In the genomic region with DNA sequence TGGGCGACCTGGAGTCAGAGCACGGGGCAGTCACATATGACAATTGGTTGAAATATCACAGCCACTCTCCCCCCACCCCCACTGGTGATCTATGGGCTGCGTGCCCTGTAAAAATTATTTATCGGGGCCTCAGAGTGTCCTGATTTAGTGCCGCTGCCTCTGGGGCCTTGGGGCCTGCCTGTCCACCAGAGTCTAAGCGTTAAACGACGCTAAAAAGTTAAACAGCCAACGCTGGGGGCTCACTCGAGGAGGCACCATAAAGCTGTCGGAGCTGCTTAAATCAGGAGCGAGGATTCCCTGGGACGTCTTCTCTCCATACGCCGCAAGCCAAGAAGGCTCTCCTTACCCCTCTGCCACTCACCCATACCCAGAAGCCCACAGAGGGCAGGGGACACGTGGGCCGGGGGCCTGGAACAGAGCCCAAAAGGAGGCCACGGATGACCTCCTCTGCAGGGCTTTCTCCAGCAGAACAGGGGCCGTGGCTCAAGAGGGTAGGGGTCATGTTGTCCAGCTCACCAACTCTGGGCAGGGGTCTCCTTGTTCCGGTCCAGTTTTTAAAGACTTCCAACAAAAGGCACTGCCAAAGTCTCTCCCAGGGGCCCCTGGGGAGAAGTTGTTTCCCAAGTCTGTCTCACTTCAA, we compare ENCODE assay signal across 22 cellular contexts. TPM values are rescaled to one million over a fixed set of nuclear protein-coding genes. Genes with fewer than 3 reads are reported as not detected.
DNase-seq lines count a peak whose midpoint lies in the region; ATAC-seq and TF ChIP-seq lines count a peak whose summit lies in the region.
"Had no signal": no experiment of that assay in that cellular context is flagged by ENCODE, and none has a peak within 500 bp of the region (broad histone marks: within the 10 kb centered on the region; RNA-seq: fewer than 3 reads in every experiment).

No MANE protein-coding gene starts in this region.

- H3K9me3 ChIP-seq in neuronal stem cell (replicated peaks in 1 of 2; ENCODE audit: control insufficient read depth in 2 of 2, insufficient read depth in 1 of 2, low read depth in 1 of 2, low read length in 2 of 2) (no peaks in the 10 kb centered on the region), tibial artery (no peaks in the 10 kb centered on the region)
- H3K9me3 ChIP-seq: A549, SJCRH30 had no signal

- no peak overlapping the region for H4K8ac ChIP-seq in neuronal stem cell (ENCODE audit: low read depth, low read length)

- POLR2A ChIA-PET in HEK293T (lab: Yijun Ruan, JAX) = interaction anchor here (0.8 to 1.6 kb wide), 3 partner anchors 13 to 131 kb away, joined by 3 to 5 read pairs (median 3); no protein-coding TSS in a partner anchor

- no peak overlapping the region for H2AFZ ChIP-seq in neuronal stem cell (ENCODE audit: low read length)

- H3K36me3 ChIP-seq in neuronal stem cell (replicated peaks in 1 of 2; ENCODE audit: control insufficient read depth in 2 of 2, insufficient read depth in 2 of 2, low read length in 2 of 2) = no peaks in the 10 kb centered on the region
- no peaks in the 10 kb centered on the region for H3K36me3 ChIP-seq in tibial artery
- H3K36me3 ChIP-seq: SJCRH30 had no signal

- H3K27ac ChIP-seq in neuronal stem cell (replicated peaks; ENCODE audit: low read length) = no peak overlapping the region
- peak overlapping the region; percentile 53 to 74 for H3K27ac ChIP-seq in tibial artery
- H3K27ac ChIP-seq: A549, SJCRH30 had no signal

- H3K14ac ChIP-seq in neuronal stem cell (ENCODE audit: low read length) = peak overlapping the region; percentile 73

- H3K4me1 ChIP-seq in neuronal stem cell (ENCODE audit: control insufficient read depth in 2 of 2, insufficient read depth in 1 of 2, low read depth in 1 of 2, low read length in 2 of 2) (peaks cover 0 to 2% of the 10 kb centered on the region in 2 donors), tibial artery (peaks cover 0 to 57% (median 35%) of the 10 kb centered on the region in 4 donors)
- H3K4me1 ChIP-seq: A549, SJCRH30 had no signal

- intact Hi-C loops in tibial artery (cut with DNase I; ENCODE audit: low total_unique reads) = loop anchor here (5.0 kb wide), 1 partner anchor 114 kb away; a partner anchor contains a TSS

- peak; percentile 62 for DNase-seq in HEK293T (ENCODE audit: extremely low spot score)
- DNase-seq in left kidney (ENCODE audit: low read depth, low spot score) = peak; percentile 91
- DNase-seq in neuronal stem cell (ENCODE audit: low spot score) = no peak
- no peak for DNase-seq in tibial artery
- no peak for DNase-seq in HT-29 (ENCODE audit: low spot score)
- DNase-seq: CD4-positive, alpha-beta memory T cell; COR-L47; DMS53; KBM-7; MV-4-11; NCI-H1105; NCI-H1436 treated with DMSO at 0.1 percent for 48 hours; NCI-H1930; NCI-H2107; NCI-H446; NCI-H524 treated with DMSO at 0.1 percent for 48 hours; NCI-H774; SJCRH30 had no signal

- no peak overlapping the region for H3K4me2 ChIP-seq in neuronal stem cell (ENCODE audit: insufficient read depth, low read length, poor library complexity, severe bottlenecking)
- H3K4me2 ChIP-seq: A549 had no signal

- H2AK5ac ChIP-seq in neuronal stem cell (ENCODE audit: low read depth, low read length) = peak overlapping the region; percentile 21

- CTCF ChIA-PET in HEK293T (lab: Yijun Ruan, JAX) = interaction anchor here (0.6 to 1.4 kb wide), 4 partner anchors 14 to 114 kb away, joined by 3 to 7 read pairs (median 6); a partner anchor contains a TSS

- peak overlapping the region; percentile 79 for H2BK15ac ChIP-seq in neuronal stem cell (ENCODE audit: low read length)

- ATAC-seq in GM21423 (IDR thresholded peaks at IDR 0.05; ENCODE audit: unreplicated experiment) (no peak), GM21529 (IDR thresholded peaks at IDR 0.05; ENCODE audit: unreplicated experiment) (no peak)
- ATAC-seq: A549, SK-N-SH treated with all-trans-retinoic acid at 6 μM for 48 hours had no signal

- no peak for TF ChIP-seq CTCF in tibial artery (IDR thresholded peaks at IDR 0.05)

- H2BK12ac ChIP-seq in neuronal stem cell (ENCODE audit: low read length) = no peak overlapping the region

- H3K4ac ChIP-seq in neuronal stem cell (ENCODE audit: low read length) = no peak overlapping the region

- H3K27me3 ChIP-seq in neuronal stem cell (ENCODE audit: control insufficient read depth in 3 of 3, insufficient read depth in 3 of 3, low read depth in 1 of 3, low read length in 3 of 3) (peaks cover 0 to 92% (median 0%) of the 10 kb centered on the region in 3 experiments), tibial artery (no peaks in the 10 kb centered on the region)

- no CpG with 5 or more reads among the region's 20 CpGs for WGBS in neuronal stem cell (ENCODE audit: extremely low coverage in 2 of 2, insufficient read length in 2 of 2, insufficient replicate concordance in 1 of 2), 2 donors

- H2BK120ac ChIP-seq in neuronal stem cell (ENCODE audit: low read depth, low read length) = no peak overlapping the region

- peak overlapping the region; percentile 44 for H3K18ac ChIP-seq in neuronal stem cell (ENCODE audit: low read length)

- H2BK5ac ChIP-seq in neuronal stem cell (ENCODE audit: low read length) = no peak overlapping the region

- H4K91ac ChIP-seq in neuronal stem cell (ENCODE audit: low read depth, low read length, poor library complexity) = no peak overlapping the region

- no peak overlapping the region for H3K4me3 ChIP-seq in neuronal stem cell (ENCODE audit: low read length in 2 of 2)
- peak overlapping the region in 1 of 2 donors; percentile 8 for H3K4me3 ChIP-seq in tibial artery
- H3K4me3 ChIP-seq: A549, SJCRH30 had no signal

- no peak overlapping the region for H3K23ac ChIP-seq in neuronal stem cell (ENCODE audit: low read depth, low read length, poor library complexity)

- H3K79me1 ChIP-seq in neuronal stem cell (ENCODE audit: low read depth, low read length) = no peaks in the 10 kb centered on the region

- no peak overlapping the region for H3K9ac ChIP-seq in neuronal stem cell (ENCODE audit: low read depth, low read length, poor library complexity)

TF ChIP-seq in HEK293T, 16 proteins besides CTCF, POLR2A, EP300 and RAD21:
- TF ChIP-seq BHLHE40 (IDR thresholded peaks at IDR 0.05; ENCODE audit: borderline replicate concordance) (no peak), L3MBTL2 (conservative IDR thresholded peaks at IDR 0.05) (peak; percentile 63; the same call in 1 of the 2 replicates), ELF4 (IDR thresholded peaks at IDR 0.05) (no peak), ZNF384 (IDR thresholded peaks at IDR 0.05) (no peak), LEF1 (IDR thresholded peaks at IDR 0.05; ENCODE audit: borderline replicate concordance) (peak; percentile 86; the same call in 1 of the 2 replicates), CTBP1 (IDR thresholded peaks at IDR 0.05; ENCODE audit: borderline replicate concordance) (peak; percentile 95), SP1 (IDR thresholded peaks at IDR 0.05) (no peak), FOXM1 (IDR thresholded peaks at IDR 0.05; ENCODE audit: borderline replicate concordance) (peak; percentile 85; the same call in 1 of the 2 replicates), ARNT (IDR thresholded peaks at IDR 0.05) (peak; percentile 99)
- TF ChIP-seq, protein P1, sequence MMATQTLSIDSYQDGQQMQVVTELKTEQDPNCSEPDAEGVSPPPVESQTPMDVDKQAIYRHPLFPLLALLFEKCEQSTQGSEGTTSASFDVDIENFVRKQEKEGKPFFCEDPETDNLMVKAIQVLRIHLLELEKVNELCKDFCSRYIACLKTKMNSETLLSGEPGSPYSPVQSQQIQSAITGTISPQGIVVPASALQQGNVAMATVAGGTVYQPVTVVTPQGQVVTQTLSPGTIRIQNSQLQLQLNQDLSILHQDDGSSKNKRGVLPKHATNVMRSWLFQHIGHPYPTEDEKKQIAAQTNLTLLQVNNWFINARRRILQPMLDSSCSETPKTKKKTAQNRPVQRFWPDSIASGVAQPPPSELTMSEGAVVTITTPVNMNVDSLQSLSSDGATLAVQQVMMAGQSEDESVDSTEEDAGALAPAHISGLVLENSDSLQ (IDR thresholded peaks at IDR 0.05) = peak; percentile 96
TF ChIP-seq in HEK293T: peak in this region for 6.

RNA-seq across cellular contexts. Expression of a gene that starts 42.2 kb away (rescaled TPM):
- polyA plus RNA-seq in neuronal stem cell (2013, experiment 1 of 2) = 18.0 TPM
- polyA plus RNA-seq in neuronal stem cell (2013, experiment 2 of 2) = 16.7 TPM
- 87.8 and 106 TPM in 2 replicates for total RNA-seq in HT-29 (2014; rRNA removed; shearing (Covaris generic))

Comparison
In these comparisons a context has a peak if more than half of its experiments do, and no peak if none do; other contexts are left out.
1. DNase-seq: peak in HEK293T (single experiment) and left kidney (single experiment); none in neuronal stem cell (single experiment), tibial artery (0 of 2) and HT-29 (single experiment).